Comparison of ENCODE assay signal across 17 cellular contexts in the genomic region with DNA sequence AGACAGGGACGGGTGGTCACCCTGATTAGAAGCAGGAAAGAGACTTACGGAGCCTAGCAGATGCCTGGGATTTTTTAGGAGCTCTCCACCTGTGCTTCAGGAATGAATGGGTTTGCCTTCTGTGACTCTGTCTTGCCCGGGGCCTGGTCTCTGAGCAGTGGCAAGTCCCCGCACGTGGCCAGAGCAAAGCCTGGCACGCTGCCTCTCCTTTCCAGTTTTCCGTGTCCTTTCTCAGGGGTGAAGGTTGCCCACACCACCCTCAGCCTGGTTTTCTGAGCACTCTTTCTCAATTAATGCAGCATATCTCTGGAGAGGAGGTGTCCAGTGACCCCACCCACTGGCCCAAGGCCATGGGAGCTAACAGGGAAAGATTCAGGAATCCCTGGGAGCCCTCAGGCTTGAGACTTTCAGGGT. TPM values are rescaled to one million over a fixed set of nuclear protein-coding genes. Genes with fewer than 3 reads are reported as not detected.
A peak's percentile ranks its signal among the peaks of the same experiment; 100 is the strongest.
DNase-seq lines count a peak whose midpoint lies in the region; ATAC-seq and TF ChIP-seq lines count a peak whose summit lies in the region.
"Had no signal": no experiment of that assay in that cellular context is flagged by ENCODE, and none has a peak within 500 bp of the region (broad histone marks: within the 10 kb centered on the region; RNA-seq: fewer than 3 reads in every experiment).

No MANE protein-coding gene starts in this region.

- peaks cover 73% of the 10 kb centered on the region for H3K79me2 ChIP-seq in Karpas-422 (ENCODE audit: low read length)

- no peak overlapping the region for H3K4me3 ChIP-seq in WERI-Rb-1 (ENCODE audit: low read depth, low read length)
- no peak overlapping the region for H3K4me3 ChIP-seq in prostate gland
- H3K4me3 ChIP-seq in Karpas-422 (ENCODE audit: low read length): no peak overlapping the region
- H3K4me3 ChIP-seq: A549, Peyer's patch had no signal

- POLR2A ChIA-PET in activated CD8-positive, alpha-beta T cell treated with anti-CD3 and anti-CD28 coated beads, Interleukin-2, amount 10 ng/mL, durations not matched to agents 7 days and 5 days (lab: Charles Lee): interaction anchor here (1.0 to 1.2 kb wide), 2 partner anchors 13 to 51 kb away, joined by 3 to 4 read pairs; a partner anchor contains a TSS

- H3K27me3 Mint-ChIP-seq in activated T-cell treated with anti-CD3 and anti-CD28 coated beads, Interleukin-2, amount 50 U/mL, for 24 hours: no peaks in the 10 kb centered on the region
- H3K27me3 Mint-ChIP-seq in activated CD8-positive, alpha-beta T cell treated with anti-CD3 and anti-CD28 coated beads, Interleukin-2, amount 10 ng/mL, durations not matched to agents 7 days and 5 days (ENCODE audit: low read depth): no peaks in the 10 kb centered on the region
- H3K27me3 Mint-ChIP-seq: activated B cell treated with CpG ODN at 0.5 μM for 24 hours; CD8-positive, alpha-beta memory T cell had no signal

- TF ChIP-seq POLR2A in prostate gland (IDR thresholded peaks at IDR 0.05): no peak

- intact Hi-C loops in left cardiac atrium (cut with DNase I) (no loop called here), prostate gland (cut with DNase I) (no loop called here)

- H3K4me1 Mint-ChIP-seq in activated T-cell treated with anti-CD3 and anti-CD28 coated beads, Interleukin-2, amount 50 U/mL, for 24 hours (ENCODE audit: low read depth): peaks cover 63% of the 10 kb centered on the region
- peaks cover 61% of the 10 kb centered on the region for H3K4me1 Mint-ChIP-seq in activated CD8-positive, alpha-beta T cell treated with anti-CD3 and anti-CD28 coated beads, Interleukin-2, amount 10 ng/mL, durations not matched to agents 7 days and 5 days (ENCODE audit: low read depth)

- H3K4me1 ChIP-seq in prostate gland (replicated peaks) (no peaks in the 10 kb centered on the region), Karpas-422 (ENCODE audit: low read length) (peaks cover 17% of the 10 kb centered on the region)

- H3K9me2 ChIP-seq in Karpas-422 (replicated peaks; ENCODE audit: insufficient read depth, low read length): no peaks in the 10 kb centered on the region

- H3K9me3 ChIP-seq in WERI-Rb-1 (ENCODE audit: severe bottlenecking): no peaks in the 10 kb centered on the region
- H3K9me3 ChIP-seq in prostate gland: no peaks in the 10 kb centered on the region
- no peaks in the 10 kb centered on the region for H3K9me3 ChIP-seq in Karpas-422 (ENCODE audit: low read length)
- H3K9me3 ChIP-seq: A549, Peyer's patch had no signal

- peaks cover 16% of the 10 kb centered on the region; the same call in 1 of the 2 replicates for H4K20me1 ChIP-seq in Karpas-422 (ENCODE audit: insufficient read depth, low read depth, low read length)

- CTCF ChIA-PET in activated CD8-positive, alpha-beta T cell treated with anti-CD3 and anti-CD28 coated beads, Interleukin-2, amount 10 ng/mL, durations not matched to agents 7 days and 5 days (lab: Charles Lee): interaction anchor here (0.8 to 3.0 kb wide), 3 partner anchors 12 to 16 kb away, joined by 3 to 10 read pairs (median 9); a partner anchor contains a TSS

- H3K36me3 Mint-ChIP-seq in activated T-cell treated with anti-CD3 and anti-CD28 coated beads, Interleukin-2, amount 50 U/mL, for 24 hours (ENCODE audit: low read depth): peaks cover 31% of the 10 kb centered on the region
- H3K36me3 Mint-ChIP-seq in activated CD8-positive, alpha-beta T cell treated with anti-CD3 and anti-CD28 coated beads, Interleukin-2, amount 10 ng/mL, durations not matched to agents 7 days and 5 days (ENCODE audit: low read depth): peaks cover 7% of the 10 kb centered on the region

- no peak overlapping the region for H3K9ac ChIP-seq in Karpas-422 (ENCODE audit: low read length)

- ATAC-seq in left cardiac atrium: peak; percentile 31 to 62
- no peak for ATAC-seq in activated CD8-positive, alpha-beta T cell treated with anti-CD3 and anti-CD28 coated beads, Interleukin-2, amount 10 ng/mL, durations not matched to agents 7 days and 5 days
- ATAC-seq: HepG2 had no signal

- no peaks in the 10 kb centered on the region for H3K9me3 Mint-ChIP-seq in activated T-cell treated with anti-CD3 and anti-CD28 coated beads, Interleukin-2, amount 50 U/mL, for 24 hours
- H3K9me3 Mint-ChIP-seq in activated CD8-positive, alpha-beta T cell treated with anti-CD3 and anti-CD28 coated beads, Interleukin-2, amount 10 ng/mL, durations not matched to agents 7 days and 5 days (ENCODE audit: insufficient read depth): no peaks in the 10 kb centered on the region
- H3K9me3 Mint-ChIP-seq: activated B cell treated with CpG ODN at 0.5 μM for 24 hours; CD8-positive, alpha-beta memory T cell had no signal

- peak overlapping the region; percentile 46 for H3K27ac ChIP-seq in WERI-Rb-1
- no peak overlapping the region for H3K27ac ChIP-seq in prostate gland
- H3K27ac ChIP-seq in Karpas-422 (ENCODE audit: low read length): no peak overlapping the region
- H3K27ac ChIP-seq: Peyer's patch had no signal

- H3K27me3 ChIP-seq in WERI-Rb-1 (ENCODE audit: insufficient read depth, low read depth, severe bottlenecking) (no peaks in the 10 kb centered on the region), prostate gland (replicated peaks; ENCODE audit: insufficient read depth) (no peaks in the 10 kb centered on the region), Karpas-422 (ENCODE audit: low read length) (no peaks in the 10 kb centered on the region)
- H3K27me3 ChIP-seq: Peyer's patch had no signal

- no peak overlapping the region for H3K4me2 ChIP-seq in Karpas-422 (ENCODE audit: low read depth, low read length, poor library complexity, severe bottlenecking)

- WGBS in prostate gland: 43% methylated on average over 7 of the region's 7 CpGs

- no peak overlapping the region for H3K4me3 Mint-ChIP-seq in activated T-cell treated with anti-CD3 and anti-CD28 coated beads, Interleukin-2, amount 50 U/mL, for 24 hours
- H3K4me3 Mint-ChIP-seq in activated CD8-positive, alpha-beta T cell treated with anti-CD3 and anti-CD28 coated beads, Interleukin-2, amount 10 ng/mL, durations not matched to agents 7 days and 5 days: no peak overlapping the region
- H3K4me3 Mint-ChIP-seq: activated B cell treated with CpG ODN at 0.5 μM for 24 hours had no signal

- TF ChIP-seq CTCF in WERI-Rb-1 (IDR thresholded peaks at IDR 0.05; ENCODE audit: low read depth, low read length): no peak
- TF ChIP-seq CTCF in prostate gland (IDR thresholded peaks at IDR 0.05): no peak

- peak overlapping the region; percentile 71 for H3K27ac Mint-ChIP-seq in activated T-cell treated with anti-CD3 and anti-CD28 coated beads, Interleukin-2, amount 50 U/mL, for 24 hours
- H3K27ac Mint-ChIP-seq in activated CD8-positive, alpha-beta T cell treated with anti-CD3 and anti-CD28 coated beads, Interleukin-2, amount 10 ng/mL, durations not matched to agents 7 days and 5 days: no peak overlapping the region
- H3K27ac Mint-ChIP-seq: activated B cell treated with CpG ODN at 0.5 μM for 24 hours had no signal

- no peak overlapping the region for H2AFZ ChIP-seq in Karpas-422 (ENCODE audit: low read length)

- H3K36me3 ChIP-seq in WERI-Rb-1: peaks cover 26% of the 10 kb centered on the region
- no peaks in the 10 kb centered on the region for H3K36me3 ChIP-seq in prostate gland
- H3K36me3 ChIP-seq in Karpas-422 (ENCODE audit: insufficient read depth, low read length): no peaks in the 10 kb centered on the region

- DNase-seq in activated T-cell treated with anti-CD3 and anti-CD28 coated beads, Interleukin-2, amount 50 U/mL, for 24 hours: no peak
- DNase-seq in activated T-cell treated with anti-CD3 and anti-CD28 coated beads for 4 hours (no peak), WERI-Rb-1 (no peak), left cardiac atrium (peak; percentile 50), prostate gland (ENCODE audit: low spot score) (peak; percentile 60), NCI-H748 treated with DMSO at 0.1 percent for 48 hours (lab: John Stamatoyannopoulos, UW) (no peak), Karpas-422 (no peak)
- DNase-seq in activated CD8-positive, alpha-beta T cell treated with anti-CD3 and anti-CD28 coated beads, Interleukin-2, amount 10 ng/mL, durations not matched to agents 7 days and 5 days: no peak
- DNase-seq: activated B cell treated with CpG ODN at 0.5 μM for 24 hours; central memory CD4-positive, alpha-beta T cell; NCI-H2029; NCI-H774; stimulated activated CD4-positive, alpha-beta T cell treated with anti-CD3 and anti-CD28 coated beads, Interleukin-4, amount 100 ng/mL, for 24 hours had no signal

RNA-seq across cellular contexts. Expression of a gene that starts 14.5 kb away (rescaled TPM):
- total RNA-seq in left cardiac atrium (10 to 100 TPM in 1 of 2 donors, 1 to 10 TPM in 1; 9.9 to 10.7 TPM), prostate gland (10 to 100 TPM; 14.9 to 22.3 TPM)
- 8.4 and 11.6 TPM in 2 replicates for total RNA-seq in Karpas-422 (2014; rRNA removed; shearing (Covaris generic); ENCODE audit: low replicate concordance)
- 10 to 100 TPM; 12.1 to 12.6 TPM for total RNA-seq in activated CD8-positive, alpha-beta T cell treated with anti-CD3 and anti-CD28 coated beads, Interleukin-2, amount 10 ng/mL, durations not matched to agents 7 days and 5 days

RNA-seq across cellular contexts. Expression of a gene that starts 15.6 kb away (rescaled TPM):
- 10 to 100 TPM; 14.5 to 14.8 TPM for total RNA-seq in left cardiac atrium
- total RNA-seq in prostate gland: 10 to 100 TPM; 17.0 to 39.4 TPM
- 10.3 and 15.4 TPM in 2 replicates for total RNA-seq in Karpas-422 (2014; rRNA removed; shearing (Covaris generic); ENCODE audit: low replicate concordance)
- total RNA-seq in activated CD8-positive, alpha-beta T cell treated with anti-CD3 and anti-CD28 coated beads, Interleukin-2, amount 10 ng/mL, durations not matched to agents 7 days and 5 days: 10 to 100 TPM; 25.7 to 26.3 TPM

RNA-seq across cellular contexts. Expression of a gene that starts 50.7 kb away (rescaled TPM):
- 10 to 100 TPM; 58.4 to 63.4 TPM for total RNA-seq in left cardiac atrium
- 100 to 1,000 TPM; 112 to 115 TPM for total RNA-seq in prostate gland
- total RNA-seq in Karpas-422 (2014; rRNA removed; shearing (Covaris generic); ENCODE audit: low replicate concordance): 38.1 and 56.4 TPM in 2 replicates
- total RNA-seq in activated CD8-positive, alpha-beta T cell treated with anti-CD3 and anti-CD28 coated beads, Interleukin-2, amount 10 ng/mL, durations not matched to agents 7 days and 5 days: 10 to 100 TPM; 77.7 to 79.9 TPM

Comparison
In these comparisons a context has a peak if more than half of its experiments do, and no peak if none do; other contexts are left out.
1. DNase-seq: peak in left cardiac atrium (single experiment) and prostate gland (single experiment); none in activated T-cell treated with anti-CD3 and anti-CD28 coated beads, Interleukin-2, amount 50 U/mL, for 24 hours (single experiment), activated T-cell treated with anti-CD3 and anti-CD28 coated beads for 4 hours (single experiment), WERI-Rb-1 (single experiment), NCI-H748 treated with DMSO at 0.1 percent for 48 hours (single experiment), Karpas-422 (single experiment) and activated CD8-positive, alpha-beta T cell treated with anti-CD3 and anti-CD28 coated beads, Interleukin-2, amount 10 ng/mL, durations not matched to agents 7 days and 5 days (single experiment).